ENCODE assay signal across 2 cellular contexts in genomic region chr7:133255461-133255860, GRCh38.
TF ChIP-seq lines count a peak whose summit lies in the region.

No MANE protein-coding gene starts in this region.

TF ChIP-seq in IMR-90, 13 proteins besides CTCF, POLR2A, EP300 and RAD21:
- no peak for TF ChIP-seq ELK1 (IDR thresholded peaks at IDR 0.05; ENCODE audit: borderline replicate concordance, low read depth, low read length)

TF ChIP-seq in K562, 482 proteins besides CTCF, POLR2A, EP300 and RAD21:
- TF ChIP-seq HNRNPK (IDR thresholded peaks at IDR 0.05; ENCODE audit: low read depth, low read length, poor library complexity, severe bottlenecking) (no peak), ETV6 (IDR thresholded peaks at IDR 0.05; ENCODE audit: borderline replicate concordance in 1 of 2, low read depth in 2 of 2, low read length in 1 of 2) (no peak), ETV6 (CRISPR knock-in tag; IDR thresholded peaks at IDR 0.05; ENCODE audit: borderline replicate concordance) (0 out of 2 replicates have a peak, but pooled peaks have one; percentile 67)
